11 cellular contexts compared by ENCODE assay signal in genomic region chr20:53678315-53678989, GRCh38.
DNase-seq lines count a peak whose midpoint lies in the region; ATAC-seq, FAIRE-seq and TF ChIP-seq lines count a peak whose summit lies in the region.
"Had no signal": no experiment of that assay in that cellular context is flagged by ENCODE, and none has a peak within 500 bp of the region (broad histone marks: within the 10 kb centered on the region; RNA-seq: fewer than 3 reads in every experiment).

No MANE protein-coding gene starts in this region.

- H3K36me3 Mint-ChIP-seq in activated CD4-positive, alpha-beta memory T cell treated with anti-CD3 and anti-CD28 coated beads for 36 hours, result no peaks in the 10 kb centered on the region
- no peaks in the 10 kb centered on the region for H3K36me3 Mint-ChIP-seq in activated CD4-positive, alpha-beta memory T cell treated with anti-CD3 and anti-CD28 coated beads, Interleukin-2, amount 10 ng/mL, durations not matched to agents 7 days and 5 days (ENCODE audit: low read depth)

- intact Hi-C loops in activated CD4-positive, alpha-beta memory T cell treated with anti-CD3 and anti-CD28 coated beads for 36 hours (cut with micrococcal nuclease), result loop anchor here (2.0 kb wide), 1 partner anchor 18 kb away; no protein-coding TSS in a partner anchor
- intact Hi-C loops in PC-9 (cut with micrococcal nuclease; ENCODE audit: unreplicated experiment), result no loop called here
- intact Hi-C loops in endothelial cell of umbilical vein (cut with micrococcal nuclease), result loop anchor here (5.0 kb wide), 1 partner anchor 149 kb away; no protein-coding TSS in a partner anchor
- intact Hi-C loops in spleen (cut with DNase I; ENCODE audit: low total_unique reads), result no loop called here

- dilution Hi-C loops in endothelial cell of umbilical vein (cut with MboI; ENCODE audit: extremely low pct_ligation_motif_present, low sequenced_read_pairs), result no loop called here

- no peaks in the 10 kb centered on the region for H3K9me3 ChIP-seq in PC-9 (ENCODE audit: insufficient read depth, low read depth)
- no peaks in the 10 kb centered on the region for H3K9me3 ChIP-seq in endothelial cell of umbilical vein (replicated peaks; ENCODE audit: control insufficient read depth, insufficient read depth, low read length)
- H3K9me3 ChIP-seq in spleen, result no peaks in the 10 kb centered on the region
- H3K9me3 ChIP-seq in MG63, result no peaks in the 10 kb centered on the region; the same call in 1 of the 2 replicates
- H3K9me3 ChIP-seq: SJSA1 had no signal

- no peaks in the 10 kb centered on the region for H3K27me3 Mint-ChIP-seq in activated CD4-positive, alpha-beta memory T cell treated with anti-CD3 and anti-CD28 coated beads for 36 hours
- no peaks in the 10 kb centered on the region for H3K27me3 Mint-ChIP-seq in activated CD4-positive, alpha-beta memory T cell treated with anti-CD3 and anti-CD28 coated beads, Interleukin-2, amount 10 ng/mL, durations not matched to agents 7 days and 5 days

- H3K9me1 ChIP-seq in endothelial cell of umbilical vein (replicated peaks; ENCODE audit: control insufficient read depth, extremely low read depth, insufficient read depth, low read length), result no peaks in the 10 kb centered on the region

- POLR2A ChIA-PET in activated CD4-positive, alpha-beta memory T cell treated with anti-CD3 and anti-CD28 coated beads for 36 hours (lab: Charles Lee), result no interaction called here
- POLR2A ChIA-PET in activated CD4-positive, alpha-beta memory T cell treated with anti-CD3 and anti-CD28 coated beads, Interleukin-2, amount 10 ng/mL, durations not matched to agents 7 days and 5 days (lab: Charles Lee), result interaction anchor here (0.6 to 1.3 kb wide), 3 partner anchors 13 to 237 kb away, joined by 4 to 5 read pairs (median 4); no protein-coding TSS in a partner anchor
- POLR2A ChIA-PET in PC-9 (lab: Charles Lee; ENCODE audit: unreplicated experiment), result no interaction called here
- POLR2A ChIA-PET in endothelial cell of umbilical vein (lab: Charles Lee), result no interaction called here

- H3K4me1 ChIP-seq in PC-9 (replicated peaks; ENCODE audit: insufficient read depth) (peaks cover 35% of the 10 kb centered on the region), endothelial cell of umbilical vein (ENCODE audit: control insufficient read depth, extremely low read depth, insufficient read depth, low read length) (peaks cover 12% of the 10 kb centered on the region), spleen (peaks cover 4 to 47% (median 24%) of the 10 kb centered on the region in 6 donors)

- no peaks in the 10 kb centered on the region for H3K9me2 ChIP-seq in PC-9 (ENCODE audit: insufficient read depth)

- no peaks in the 10 kb centered on the region for H3K79me2 ChIP-seq in PC-9 (ENCODE audit: low read depth)
- no peaks in the 10 kb centered on the region for H3K79me2 ChIP-seq in endothelial cell of umbilical vein (ENCODE audit: control insufficient read depth, insufficient read depth, low read length)

- no peaks in the 10 kb centered on the region for H3K27me3 ChIP-seq in PC-9 (ENCODE audit: insufficient read depth, low read depth)
- no peaks in the 10 kb centered on the region for H3K27me3 ChIP-seq in endothelial cell of umbilical vein (ENCODE audit: control insufficient read depth in 2 of 2, insufficient read depth in 2 of 2, low read length in 2 of 2)
- H3K27me3 ChIP-seq in spleen (replicated peaks in 1 of 7), result no peaks in the 10 kb centered on the region
- H3K27me3 ChIP-seq in MG63, result no peaks in the 10 kb centered on the region
- H3K27me3 ChIP-seq: SJSA1 had no signal

- no peak overlapping the region for H3K4me3 Mint-ChIP-seq in activated CD4-positive, alpha-beta memory T cell treated with anti-CD3 and anti-CD28 coated beads for 36 hours
- no peak overlapping the region for H3K4me3 Mint-ChIP-seq in activated CD4-positive, alpha-beta memory T cell treated with anti-CD3 and anti-CD28 coated beads, Interleukin-2, amount 10 ng/mL, durations not matched to agents 7 days and 5 days

- no peaks in the 10 kb centered on the region for H4K20me1 ChIP-seq in PC-9 (ENCODE audit: insufficient read depth)
- no peaks in the 10 kb centered on the region for H4K20me1 ChIP-seq in endothelial cell of umbilical vein (replicated peaks; ENCODE audit: control insufficient read depth, extremely low read depth, insufficient read depth, low read length)

- H3K27ac Mint-ChIP-seq in activated CD4-positive, alpha-beta memory T cell treated with anti-CD3 and anti-CD28 coated beads for 36 hours, result peak overlapping the region; percentile 6
- no peak overlapping the region for H3K27ac Mint-ChIP-seq in activated CD4-positive, alpha-beta memory T cell treated with anti-CD3 and anti-CD28 coated beads, Interleukin-2, amount 10 ng/mL, durations not matched to agents 7 days and 5 days

- WGBS in spleen, 5 donors, result 40 to 54% (median 44%) methylated on average over 7 of the region's 7 CpGs

- ATAC-seq in GM21381 (IDR thresholded peaks at IDR 0.05; ENCODE audit: unreplicated experiment) (no peak), GM19397 (IDR thresholded peaks at IDR 0.05; ENCODE audit: unreplicated experiment) (no peak)

- no peak overlapping the region for H3K9ac ChIP-seq in endothelial cell of umbilical vein (replicated peaks; ENCODE audit: extremely low read depth, insufficient read depth, low read length)

- no peak for TF ChIP-seq POLR2A in endothelial cell of umbilical vein (IDR thresholded peaks at IDR 0.05; ENCODE audit: low read depth, low read length)
- TF ChIP-seq POLR2A in spleen (IDR thresholded peaks at IDR 0.05), result no peak

- H3K27ac ChIP-seq in PC-9 (no peak overlapping the region), endothelial cell of umbilical vein (ENCODE audit: insufficient read depth, low read depth, low read length) (no peak overlapping the region), spleen (peak overlapping the region in 6 of 8 donors; percentile 33 to 82 (median 54))

- peaks cover 18% of the 10 kb centered on the region for H3F3A ChIP-seq in PC-9 (ENCODE audit: insufficient read depth, low read depth)

- H3K4me2 ChIP-seq in PC-9, result 0 out of 2 replicates have a peak overlapping the region, but pooled peaks have one; percentile 2
- peak overlapping the region; percentile 7 for H3K4me2 ChIP-seq in endothelial cell of umbilical vein (ENCODE audit: insufficient read depth, low read length)

- FAIRE-seq in endothelial cell of umbilical vein (lab: Jason Lieb, UNC), result no peak
- FAIRE-seq: GM12892 had no signal

- H3K36me3 ChIP-seq in PC-9 (ENCODE audit: low read depth), result no peaks in the 10 kb centered on the region
- no peaks in the 10 kb centered on the region for H3K36me3 ChIP-seq in endothelial cell of umbilical vein (ENCODE audit: control insufficient read depth in 2 of 2, extremely low read depth in 1 of 2, insufficient read depth in 2 of 2, low read length in 2 of 2)
- no peaks in the 10 kb centered on the region for H3K36me3 ChIP-seq in spleen
- H3K36me3 ChIP-seq in MG63, result no peaks in the 10 kb centered on the region
- H3K36me3 ChIP-seq: SJSA1 had no signal

- no peaks in the 10 kb centered on the region for H3K9me3 Mint-ChIP-seq in activated CD4-positive, alpha-beta memory T cell treated with anti-CD3 and anti-CD28 coated beads for 36 hours
- H3K9me3 Mint-ChIP-seq in activated CD4-positive, alpha-beta memory T cell treated with anti-CD3 and anti-CD28 coated beads, Interleukin-2, amount 10 ng/mL, durations not matched to agents 7 days and 5 days, result no peaks in the 10 kb centered on the region

- TF ChIP-seq CTCF in PC-9 (conservative IDR thresholded peaks at IDR 0.05) (no peak), endothelial cell of umbilical vein (IDR thresholded peaks at IDR 0.05; ENCODE audit: extremely low read depth in 1 of 2, insufficient read depth in 1 of 2, low read depth in 1 of 2, low read length in 2 of 2) (no peak), spleen (IDR thresholded peaks at IDR 0.05 in 8 of 11, conservative IDR thresholded peaks at IDR 0.05 in 3 of 11) (peak in 1 of 11 experiments; percentile 3)

- CTCF ChIA-PET in activated CD4-positive, alpha-beta memory T cell treated with anti-CD3 and anti-CD28 coated beads for 36 hours (lab: Charles Lee), result no interaction called here
- CTCF ChIA-PET in activated CD4-positive, alpha-beta memory T cell treated with anti-CD3 and anti-CD28 coated beads, Interleukin-2, amount 10 ng/mL, durations not matched to agents 7 days and 5 days (lab: Charles Lee), result no interaction called here
- CTCF ChIA-PET in PC-9 (lab: Charles Lee), result interaction anchor here (0.6 to 0.7 kb wide), 2 partner anchors 84 to 115 kb away, joined by 3 read pairs; no protein-coding TSS in a partner anchor
- CTCF ChIA-PET in endothelial cell of umbilical vein (lab: Charles Lee), result no interaction called here

- H3K4me1 Mint-ChIP-seq in activated CD4-positive, alpha-beta memory T cell treated with anti-CD3 and anti-CD28 coated beads for 36 hours (ENCODE audit: low read depth), result peaks cover 10% of the 10 kb centered on the region
- peaks cover 10% of the 10 kb centered on the region for H3K4me1 Mint-ChIP-seq in activated CD4-positive, alpha-beta memory T cell treated with anti-CD3 and anti-CD28 coated beads, Interleukin-2, amount 10 ng/mL, durations not matched to agents 7 days and 5 days

- BruUV-seq in PC-9 (replicated peaks; lab: Mats Ljungman, UMichigan), result no TSS peak
- no TSS peak for BruUV-seq in endothelial cell of umbilical vein (replicated peaks; lab: Mats Ljungman, UMichigan)

- H2AFZ ChIP-seq in PC-9, result peak overlapping the region; percentile 53; the same call in 1 of the 2 replicates
- peak overlapping the region; percentile 92 for H2AFZ ChIP-seq in endothelial cell of umbilical vein (ENCODE audit: low read depth, low read length)

- no peak overlapping the region for H3K4me3 ChIP-seq in PC-9
- no peak overlapping the region for H3K4me3 ChIP-seq in endothelial cell of umbilical vein (replicated peaks in 1 of 3; ENCODE audit: insufficient read depth in 1 of 3, low read depth in 1 of 3, low read length in 3 of 3)
- H3K4me3 ChIP-seq in spleen, result peak overlapping the region in 1 of 8 donors; percentile 25
- no peak overlapping the region for H3K4me3 ChIP-seq in MG63
- H3K4me3 ChIP-seq: SJSA1 had no signal

- DNase-seq in activated CD4-positive, alpha-beta memory T cell treated with anti-CD3 and anti-CD28 coated beads for 36 hours, result no peak
- DNase-seq in activated CD4-positive, alpha-beta memory T cell treated with anti-CD3 and anti-CD28 coated beads, Interleukin-2, amount 10 ng/mL, durations not matched to agents 7 days and 5 days, result no peak
- DNase-seq in PC-9 (no peak), endothelial cell of umbilical vein (ENCODE audit: low read depth, low spot score) (no peak), spleen (no peak), MG63 (no peak)
- DNase-seq: NCI-H2107 had no signal

TF ChIP-seq in endothelial cell of umbilical vein, 7 proteins besides CTCF, POLR2A, EP300 and RAD21 (continues in another document):
- TF ChIP-seq GATA2 (IDR thresholded peaks at IDR 0.05; ENCODE audit: insufficient read depth, insufficient read length, low read depth, low read length), result no peak
- TF ChIP-seq MYC (IDR thresholded peaks at IDR 0.05; ENCODE audit: low read depth, low read length), result no peak
- no peak for TF ChIP-seq JUN (IDR thresholded peaks at IDR 0.05; ENCODE audit: borderline replicate concordance, insufficient read depth, insufficient read length, low read depth)
- no peak for TF ChIP-seq EZH2 (IDR thresholded peaks at IDR 0.05; ENCODE audit: borderline replicate concordance, low read depth, low read length, severe bottlenecking)
- no peak for TF ChIP-seq POLR2AphosphoS5 (IDR thresholded peaks at IDR 0.05; ENCODE audit: insufficient read depth, low read depth, low read length)

Comparison
In these comparisons a context has a peak if more than half of its experiments do, and no peak if none do; other contexts are left out.
1. H3K27ac ChIP-seq: peak in spleen (6 of 8); none in PC-9 (single experiment) and endothelial cell of umbilical vein (single experiment).
2. intact Hi-C loops: an anchor here in activated CD4-positive, alpha-beta memory T cell treated with anti-CD3 and anti-CD28 coated beads for 36 hours (2.0 kb wide) and endothelial cell of umbilical vein (5.0 kb wide); none called in PC-9 and spleen.